8 cellular contexts compared by ENCODE assay signal in the genomic region with DNA sequence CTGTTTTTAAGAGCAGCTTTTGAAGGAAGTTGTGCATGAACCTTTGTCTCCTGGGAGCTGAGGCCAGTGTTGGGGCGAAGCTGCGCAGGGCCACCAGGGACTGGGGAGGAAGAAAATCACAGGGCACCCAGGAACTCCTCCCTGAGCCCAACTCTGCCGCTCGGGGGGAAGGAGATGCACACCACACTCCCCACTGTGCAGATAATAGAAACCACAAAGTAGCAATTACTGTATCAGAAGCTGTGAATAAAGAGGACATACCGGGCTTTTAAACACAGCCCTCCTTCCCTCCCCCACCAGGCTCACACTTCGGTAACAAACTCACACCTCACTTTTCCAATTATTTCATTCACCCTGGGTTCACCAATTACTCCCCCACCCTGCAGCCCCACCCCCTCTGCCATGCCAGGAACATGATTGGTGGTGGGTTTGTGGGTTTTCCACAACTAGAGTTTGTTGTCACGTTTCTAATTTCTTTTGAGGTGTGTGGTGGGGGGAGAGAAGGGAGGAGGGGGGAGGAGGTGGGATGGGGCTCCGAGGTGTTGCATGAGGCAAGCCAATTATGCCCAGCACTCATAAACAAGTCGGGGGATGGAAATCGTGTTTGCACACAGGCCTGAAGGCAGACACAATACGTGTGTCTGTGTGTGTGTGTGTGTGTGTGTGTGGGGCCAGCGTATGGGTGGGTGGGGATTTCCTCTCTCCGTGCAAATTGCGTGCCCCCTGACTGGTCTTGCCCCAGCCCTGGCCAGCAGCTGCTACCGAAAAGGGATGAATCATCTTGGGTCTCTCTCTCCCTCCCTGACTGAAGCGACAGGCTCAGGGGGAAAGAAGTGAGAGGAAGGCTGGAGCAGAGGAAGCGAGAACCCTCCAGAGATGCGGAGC.
DNase-seq lines count a peak whose midpoint lies in the region; ATAC-seq, FAIRE-seq and TF ChIP-seq lines count a peak whose summit lies in the region.

No MANE protein-coding gene starts in this region.

- TF ChIP-seq CTCF in GM13976 (IDR thresholded peaks at IDR 0.05; ENCODE audit: borderline replicate concordance, control extremely low read depth, extremely low read depth, insufficient read depth, missing control alignments), result no peak
- no peak for TF ChIP-seq CTCF in K562 (IDR thresholded peaks at IDR 0.05 in 2 of 3, conservative IDR thresholded peaks at IDR 0.05 in 1 of 3; ENCODE audit: insufficient read depth in 2 of 3, low read depth in 1 of 3, low read length in 3 of 3)
- no peak for TF ChIP-seq CTCF in neutrophil (IDR thresholded peaks at IDR 0.05)

- H3K27ac Mint-ChIP-seq in activated naive CD4-positive, alpha-beta T cell treated with anti-CD3 and anti-CD28 coated beads, Interleukin-2, amount 10 ng/mL, durations not matched to agents 7 days and 5 days, result no peak overlapping the region

- no TSS peak for BruUV-seq in K562 (replicated peaks; lab: Mats Ljungman, UMichigan)

- peak; percentile 54 for FAIRE-seq in K562 (lab: Jason Lieb, UNC)

- peaks cover 29% of the 10 kb centered on the region; the same call in 2 of the 3 replicates for H3K36me3 ChIP-seq in K562 (ENCODE audit: control insufficient read depth, insufficient read depth, low read length)
- H3K36me3 ChIP-seq in neutrophil, result no peaks in the 10 kb centered on the region

- H4K20me1 ChIP-seq in K562 (replicated peaks; ENCODE audit: control insufficient read depth, insufficient read depth, low read length), result 0 out of 2 replicates have a peak, but pooled peaks cover 6% of the 10 kb centered on the region

- in situ Hi-C loops in GM13976 (cut with MboI; ENCODE audit: low sequenced_read_pairs, unreplicated experiment), result no loop called here
- in situ Hi-C loops in K562 (cut with MboI), result no loop called here

- H3K4me2 ChIP-seq in K562 (ENCODE audit: insufficient read depth, low read length), result no peak overlapping the region

- H3K27me3 ChIP-seq in K562 (ENCODE audit: control insufficient read depth in 2 of 2, insufficient read depth in 2 of 2, low read length in 2 of 2), result no peaks in the 10 kb centered on the region
- H3K27me3 ChIP-seq in neutrophil, result no peaks in the 10 kb centered on the region

- peak; percentile 48 for ATAC-seq in K562

- H3K4me1 Mint-ChIP-seq in activated naive CD4-positive, alpha-beta T cell treated with anti-CD3 and anti-CD28 coated beads, Interleukin-2, amount 10 ng/mL, durations not matched to agents 7 days and 5 days, result peaks cover 12% of the 10 kb centered on the region

- no peak for TF ChIP-seq EP300 in K562 (IDR thresholded peaks at IDR 0.05; ENCODE audit: low read length)

- peak overlapping the region in 1 of 2 experiments; percentile 65; a peak in 1 of 4 replicates for H3K9ac ChIP-seq in K562 (ENCODE audit: insufficient read depth in 1 of 2, low read depth in 2 of 2, low read length in 2 of 2)

- H3K79me2 ChIP-seq in K562 (ENCODE audit: control insufficient read depth, insufficient read depth, low read length), result no peaks in the 10 kb centered on the region

- intact Hi-C loops in K562 (cut with micrococcal nuclease), result loop anchor here (5.0 kb wide), 1 partner anchor 216 kb away; no protein-coding TSS in a partner anchor

- no peaks in the 10 kb centered on the region for H3K9me1 ChIP-seq in K562 (ENCODE audit: control insufficient read depth, insufficient read depth, low read length)

- no peak overlapping the region for H3K4me3 Mint-ChIP-seq in activated naive CD4-positive, alpha-beta T cell treated with anti-CD3 and anti-CD28 coated beads, Interleukin-2, amount 10 ng/mL, durations not matched to agents 7 days and 5 days

- H3K4me3 ChIP-seq in K562, result no peak overlapping the region
- no peak overlapping the region for H3K4me3 ChIP-seq in neutrophil (ENCODE audit: low read depth in 1 of 2, low read length in 1 of 2)

- peak; percentile 66 for DNase-seq in GM13976 (ENCODE audit: low spot score)
- peak; percentile 68 for DNase-seq in NCI-H2107 (lab: John Stamatoyannopoulos, UW)
- DNase-seq in K562 (ENCODE audit: extremely low read depth in 1 of 4, low spot score in 3 of 4), result peak in 2 of 4 experiments; percentile 13 to 33
- no peak for DNase-seq in NCI-H526 treated with DMSO at 0.1 percent for 48 hours (lab: John Stamatoyannopoulos, UW)
- no peak for DNase-seq in activated naive CD4-positive, alpha-beta T cell treated with anti-CD3 and anti-CD28 coated beads, Interleukin-2, amount 10 ng/mL, durations not matched to agents 7 days and 5 days
- DNase-seq in DMS 273 treated with DMSO at 0.1 percent for 48 hours (lab: John Stamatoyannopoulos, UW), result no peak
- DNase-seq in foreskin melanocyte, result no peak

- TF ChIP-seq RAD21 in K562 (CRISPR knock-in tag; conservative IDR thresholded peaks at IDR 0.05 in 1 of 2, IDR thresholded peaks at IDR 0.05 in 1 of 2), result no peak

- POLR2A ChIA-PET in K562 (lab: Yijun Ruan, JAX), result interaction anchor here (0.7 to 1.0 kb wide), 3 partner anchors 12 to 62 kb away, joined by 3 to 4 read pairs (median 3); no protein-coding TSS in a partner anchor

- no peaks in the 10 kb centered on the region for H3K27me3 Mint-ChIP-seq in activated naive CD4-positive, alpha-beta T cell treated with anti-CD3 and anti-CD28 coated beads, Interleukin-2, amount 10 ng/mL, durations not matched to agents 7 days and 5 days

- H3K9me3 Mint-ChIP-seq in activated naive CD4-positive, alpha-beta T cell treated with anti-CD3 and anti-CD28 coated beads, Interleukin-2, amount 10 ng/mL, durations not matched to agents 7 days and 5 days, result no peaks in the 10 kb centered on the region

- H3K9me3 ChIP-seq in K562 (replicated peaks; ENCODE audit: control insufficient read depth, insufficient read depth, low read depth, low read length) (no peaks in the 10 kb centered on the region), neutrophil (no peaks in the 10 kb centered on the region)

- H3K4me1 ChIP-seq in K562 (replicated peaks in 1 of 2; ENCODE audit: control insufficient read depth in 2 of 2, insufficient read depth in 2 of 2, low read length in 2 of 2), result peaks cover 23 to 26% of the 10 kb centered on the region in 2 experiments
- peaks cover 53 to 57% of the 10 kb centered on the region in 2 experiments for H3K4me1 ChIP-seq in neutrophil (ENCODE audit: control insufficient read depth in 1 of 2, insufficient read depth in 1 of 2, low read depth in 1 of 2, low read length in 1 of 2)

- no peak for TF ChIP-seq POLR2A in K562 (conservative IDR thresholded peaks at IDR 0.05)

- no peak overlapping the region for H2AFZ ChIP-seq in K562 (ENCODE audit: low read depth, low read length)

- WGBS in K562 (ENCODE audit: insufficient coverage, low coverage, missing lambda C conversion rate), result 36% methylated on average over 12 of the region's 18 CpGs

- no peaks in the 10 kb centered on the region for H3K36me3 Mint-ChIP-seq in activated naive CD4-positive, alpha-beta T cell treated with anti-CD3 and anti-CD28 coated beads, Interleukin-2, amount 10 ng/mL, durations not matched to agents 7 days and 5 days

- CTCF ChIA-PET in K562 (lab: Yijun Ruan, JAX; ENCODE audit: low intra/inter-chr PET ratio), result no interaction called here
- CTCF ChIA-PET in activated naive CD4-positive, alpha-beta T cell treated with anti-CD3 and anti-CD28 coated beads, Interleukin-2, amount 10 ng/mL, durations not matched to agents 7 days and 5 days (lab: Charles Lee), result interaction anchor here (1.3 kb wide), 1 partner anchor 11 kb away, joined by 4 read pairs; no protein-coding TSS in a partner anchor

- H3K27ac ChIP-seq in K562 (ENCODE audit: extremely low read depth, low read depth, low read length) (no peak overlapping the region), neutrophil (peak overlapping the region; percentile 62)

TF ChIP-seq in K562, 482 proteins besides CTCF, POLR2A, EP300 and RAD21 (continues in another document):
- TF ChIP-seq ETV1 (tag; conservative IDR thresholded peaks at IDR 0.05; ENCODE audit: low read depth), result no peak
- TF ChIP-seq, protein P1, sequence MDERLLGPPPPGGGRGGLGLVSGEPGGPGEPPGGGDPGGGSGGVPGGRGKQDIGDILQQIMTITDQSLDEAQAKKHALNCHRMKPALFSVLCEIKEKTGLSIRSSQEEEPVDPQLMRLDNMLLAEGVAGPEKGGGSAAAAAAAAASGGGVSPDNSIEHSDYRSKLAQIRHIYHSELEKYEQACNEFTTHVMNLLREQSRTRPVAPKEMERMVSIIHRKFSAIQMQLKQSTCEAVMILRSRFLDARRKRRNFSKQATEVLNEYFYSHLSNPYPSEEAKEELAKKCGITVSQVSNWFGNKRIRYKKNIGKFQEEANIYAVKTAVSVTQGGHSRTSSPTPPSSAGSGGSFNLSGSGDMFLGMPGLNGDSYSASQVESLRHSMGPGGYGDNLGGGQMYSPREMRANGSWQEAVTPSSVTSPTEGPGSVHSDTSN (CRISPR knock-in tag; IDR thresholded peaks at IDR 0.05; ENCODE audit: low read depth), result no peak
- TF ChIP-seq, protein P1 (tag; conservative IDR thresholded peaks at IDR 0.05; ENCODE audit: low read depth), result no peak
- TF ChIP-seq RFX5 (IDR thresholded peaks at IDR 0.05; ENCODE audit: low read depth, low read length), result no peak
- no peak for TF ChIP-seq ZNF143 (CRISPR knock-in tag; IDR thresholded peaks at IDR 0.05)

Comparison
In these comparisons a context has a peak if more than half of its experiments do, and no peak if none do; other contexts are left out.
1. DNase-seq: peak in GM13976 (single experiment) and NCI-H2107 (single experiment); none in NCI-H526 treated with DMSO at 0.1 percent for 48 hours (single experiment), activated naive CD4-positive, alpha-beta T cell treated with anti-CD3 and anti-CD28 coated beads, Interleukin-2, amount 10 ng/mL, durations not matched to agents 7 days and 5 days (single experiment), DMS 273 treated with DMSO at 0.1 percent for 48 hours (single experiment) and foreskin melanocyte (single experiment).